In the genomic region with DNA sequence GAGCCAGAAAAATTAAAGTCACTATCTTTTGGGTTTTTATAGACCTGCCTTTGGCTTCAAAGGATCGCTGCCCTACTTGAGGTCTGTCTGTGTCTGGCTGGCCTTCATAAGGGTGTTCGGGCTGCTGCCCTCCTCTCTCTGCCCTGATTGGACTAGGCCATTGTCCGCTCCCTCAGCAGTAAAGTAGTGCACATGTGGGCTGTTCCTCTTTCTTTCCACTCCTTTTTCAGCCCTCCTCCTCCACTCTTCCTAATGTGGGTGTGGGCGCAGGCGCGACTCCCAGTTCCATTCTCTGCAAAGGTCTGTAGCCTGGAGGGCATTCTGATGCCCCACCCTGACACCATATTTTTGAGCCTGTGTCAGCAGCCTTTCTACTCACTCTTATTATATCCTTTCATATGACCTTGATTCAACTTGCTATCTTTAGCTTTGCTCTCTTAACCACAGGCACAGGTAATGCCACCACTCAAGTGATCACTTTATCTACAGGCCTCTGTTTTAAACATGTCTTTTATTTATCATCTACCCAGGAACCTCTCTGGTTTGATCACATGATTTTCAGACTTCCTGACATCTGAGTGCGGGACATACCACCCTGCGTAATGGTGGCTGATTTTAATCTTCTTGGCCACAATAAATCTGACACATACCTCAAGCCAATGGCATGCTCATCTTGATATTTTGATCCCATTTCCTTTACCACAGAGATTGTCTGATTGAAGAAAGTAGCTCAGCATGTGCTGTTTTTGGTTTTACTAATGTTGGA, we compare ENCODE assay signal across 9 cellular contexts.
DNase-seq lines count a peak whose midpoint lies in the region; ATAC-seq, FAIRE-seq and TF ChIP-seq lines count a peak whose summit lies in the region.
"Had no signal": no experiment of that assay in that cellular context is flagged by ENCODE, and none has a peak within 500 bp of the region (broad histone marks: within the 10 kb centered on the region; RNA-seq: fewer than 3 reads in every experiment).

No MANE protein-coding gene starts in this region.

- intact Hi-C loops in CD4-positive, alpha-beta memory T cell (cut with micrococcal nuclease), result loop anchor here (1.0 kb wide), 1 partner anchor 10 kb away; no protein-coding TSS in a partner anchor
- intact Hi-C loops in PC-3 (cut with micrococcal nuclease), result no loop called here
- intact Hi-C loops in K562 (cut with micrococcal nuclease), result no loop called here
- intact Hi-C loops in natural killer cell (cut with micrococcal nuclease), result loop anchor here (1.0 to 10.0 kb wide), 3 partner anchors 10 to 836 kb away; no protein-coding TSS in a partner anchor

- no peak for TF ChIP-seq EP300 in K562 (IDR thresholded peaks at IDR 0.05; ENCODE audit: low read length)

- H3K9me2 ChIP-seq in PC-3 (replicated peaks; ENCODE audit: low read length), result no peaks in the 10 kb centered on the region

- H2AFZ ChIP-seq in PC-3 (ENCODE audit: low read length) (no peak overlapping the region), K562 (ENCODE audit: low read depth, low read length) (no peak overlapping the region)

- POLR2A ChIA-PET in CD4-positive, alpha-beta memory T cell (lab: Charles Lee; ENCODE audit: partially characterized antibody), result interaction anchor here (1.6 to 4.1 kb wide), 3 partner anchors 10 to 145 kb away, joined by 5 to 46 read pairs (median 6); a partner anchor contains a TSS
- POLR2A ChIA-PET in PC-3 (lab: Charles Lee; ENCODE audit: unreplicated experiment), result no interaction called here
- POLR2A ChIA-PET in K562 (lab: Yijun Ruan, JAX), result no interaction called here

- H3K4me1 Mint-ChIP-seq in CD4-positive, alpha-beta memory T cell, result peaks cover 24 to 42% (median 35%) of the 10 kb centered on the region in 4 donors
- H3K4me1 Mint-ChIP-seq in natural killer cell, result peaks cover 22% of the 10 kb centered on the region in 2 donors

- peaks cover 8% of the 10 kb centered on the region for H3F3A ChIP-seq in PC-3 (ENCODE audit: low read length, unreplicated experiment)

- H3K36me3 ChIP-seq in CD4-positive, alpha-beta memory T cell (ENCODE audit: insufficient read depth, low read length), result no peaks in the 10 kb centered on the region
- H3K36me3 ChIP-seq in PC-3 (ENCODE audit: low read depth, low read length) (no peaks in the 10 kb centered on the region), K562 (ENCODE audit: control insufficient read depth, insufficient read depth, low read length) (no peaks in the 10 kb centered on the region)

- no peak for FAIRE-seq in K562 (lab: Jason Lieb, UNC)
- FAIRE-seq: GM12892 had no signal

- H3K27ac ChIP-seq in CD4-positive, alpha-beta memory T cell (ENCODE audit: low read depth, low read length), result no peak overlapping the region
- peak overlapping the region; percentile 99 for H3K27ac ChIP-seq in PC-3 (ENCODE audit: low read length)
- no peak overlapping the region for H3K27ac ChIP-seq in K562 (ENCODE audit: extremely low read depth, low read depth, low read length)

- TF ChIP-seq POLR2A in K562 (conservative IDR thresholded peaks at IDR 0.05), result no peak

- H3K4me3 ChIP-seq in CD4-positive, alpha-beta memory T cell (ENCODE audit: low read length in 2 of 2), result peak overlapping the region in 1 of 2 donors; percentile 2
- H3K4me3 ChIP-seq in PC-3 (ENCODE audit: low read length) (no peak overlapping the region), K562 (no peak overlapping the region)

- H3K36me3 Mint-ChIP-seq in CD4-positive, alpha-beta memory T cell, result peaks cover 3 to 6% of the 10 kb centered on the region in 2 donors
- H3K36me3 Mint-ChIP-seq in natural killer cell, result peaks cover 7% of the 10 kb centered on the region

- no peaks in the 10 kb centered on the region for H3K9me3 Mint-ChIP-seq in CD4-positive, alpha-beta memory T cell
- H3K9me3 Mint-ChIP-seq in natural killer cell, result peaks cover 0 to 3% of the 10 kb centered on the region in 2 donors

- peak overlapping the region; percentile 67 to 91 (median 82) for H3K4me3 Mint-ChIP-seq in CD4-positive, alpha-beta memory T cell
- peak overlapping the region; percentile 52 for H3K4me3 Mint-ChIP-seq in natural killer cell

- CTCF ChIA-PET in CD4-positive, alpha-beta memory T cell (lab: Charles Lee; ENCODE audit: partially characterized antibody), result interaction anchor here (1.2 kb wide), 2 partner anchors 10 kb away, joined by 3 to 6 read pairs; no protein-coding TSS in a partner anchor
- CTCF ChIA-PET in PC-3 (lab: Charles Lee), result no interaction called here
- CTCF ChIA-PET in K562 (lab: Yijun Ruan, JAX; ENCODE audit: low intra/inter-chr PET ratio), result no interaction called here

- no peak for TF ChIP-seq RAD21 in K562 (CRISPR knock-in tag; conservative IDR thresholded peaks at IDR 0.05 in 1 of 2, IDR thresholded peaks at IDR 0.05 in 1 of 2)

- H3K27ac Mint-ChIP-seq in CD4-positive, alpha-beta memory T cell, result peak overlapping the region; percentile 80 to 99 (median 98)
- H3K27ac Mint-ChIP-seq in natural killer cell, result peak overlapping the region; percentile 77 to 86

- no peaks in the 10 kb centered on the region for H3K9me1 ChIP-seq in K562 (ENCODE audit: control insufficient read depth, insufficient read depth, low read length)

- ATAC-seq in PC-3 (peak; percentile 6), K562 (peak; percentile 37; the same call in 1 of the 3 replicates), natural killer cell (peak; percentile 81 to 92 (median 85))

- in situ Hi-C loops in K562 (cut with MboI), result no loop called here

- 50% methylated on average over 8 of the region's 8 CpGs for whole genome bisulfite sequencing in K562 (ENCODE audit: insufficient coverage, low coverage, missing lambda C conversion rate)

- peak; percentile 86 to 92 (median 88) for DNase-seq in CD4-positive, alpha-beta memory T cell
- peak; percentile 68 for DNase-seq in PC-3
- no peak for DNase-seq in K562 (ENCODE audit: extremely low read depth in 1 of 4, low spot score in 3 of 4)
- DNase-seq in natural killer cell, result no peak
- DNase-seq in GM19238 (ENCODE audit: insufficient read length, low spot score), result no peak
- no peak for DNase-seq in NCI-H69 (lab: John Stamatoyannopoulos, UW)
- DNase-seq in NCI-H1694 treated with DMSO at 0.1 percent for 48 hours (lab: John Stamatoyannopoulos, UW), result no peak
- no peak for DNase-seq in RKO (ENCODE audit: low spot score)

- H4K20me1 ChIP-seq in PC-3 (ENCODE audit: low read length), result no peaks in the 10 kb centered on the region
- no peaks in the 10 kb centered on the region for H4K20me1 ChIP-seq in K562 (replicated peaks; ENCODE audit: control insufficient read depth, insufficient read depth, low read length)

- H3K79me2 ChIP-seq in PC-3 (ENCODE audit: low read length) (no peaks in the 10 kb centered on the region), K562 (ENCODE audit: control insufficient read depth, insufficient read depth, low read length) (no peaks in the 10 kb centered on the region)

- no peak for TF ChIP-seq CTCF in PC-3 (conservative IDR thresholded peaks at IDR 0.05; ENCODE audit: low read depth, low read length)
- TF ChIP-seq CTCF in K562 (IDR thresholded peaks at IDR 0.05 in 2 of 3, conservative IDR thresholded peaks at IDR 0.05 in 1 of 3; ENCODE audit: insufficient read depth in 2 of 3, low read depth in 1 of 3, low read length in 3 of 3), result no peak
- TF ChIP-seq CTCF in natural killer cell (IDR thresholded peaks at IDR 0.05), result no peak

- H3K27me3 ChIP-seq in CD4-positive, alpha-beta memory T cell (ENCODE audit: insufficient read depth, low read length), result no peaks in the 10 kb centered on the region
- H3K27me3 ChIP-seq in PC-3 (ENCODE audit: low read length), result no peaks in the 10 kb centered on the region
- H3K27me3 ChIP-seq in K562 (ENCODE audit: control insufficient read depth in 2 of 2, insufficient read depth in 2 of 2, low read length in 2 of 2), result no peaks in the 10 kb centered on the region

- H3K9ac ChIP-seq in PC-3 (ENCODE audit: low read length) (peak overlapping the region; percentile 40), K562 (ENCODE audit: insufficient read depth in 1 of 2, low read depth in 2 of 2, low read length in 2 of 2) (no peak overlapping the region)

- no peaks in the 10 kb centered on the region for H3K27me3 Mint-ChIP-seq in CD4-positive, alpha-beta memory T cell
- H3K27me3 Mint-ChIP-seq in natural killer cell (ENCODE audit: low read depth in 2 of 2), result no peaks in the 10 kb centered on the region

- no peaks in the 10 kb centered on the region for H3K9me3 ChIP-seq in CD4-positive, alpha-beta memory T cell (ENCODE audit: control insufficient read depth in 1 of 2, low read length in 2 of 2)
- H3K9me3 ChIP-seq in PC-3 (ENCODE audit: low read length) (no peaks in the 10 kb centered on the region), K562 (replicated peaks; ENCODE audit: control insufficient read depth, insufficient read depth, low read depth, low read length) (no peaks in the 10 kb centered on the region)

- BruUV-seq in PC-3 (replicated peaks; lab: Mats Ljungman, UMichigan) (no TSS peak), K562 (replicated peaks; lab: Mats Ljungman, UMichigan) (no TSS peak)

- H3K4me1 ChIP-seq in CD4-positive, alpha-beta memory T cell (ENCODE audit: insufficient read depth, low read length), result peaks cover 33% of the 10 kb centered on the region
- H3K4me1 ChIP-seq in PC-3 (ENCODE audit: insufficient read depth, low read length) (peaks cover 76% of the 10 kb centered on the region), K562 (replicated peaks in 1 of 2; ENCODE audit: control insufficient read depth in 2 of 2, insufficient read depth in 2 of 2, low read length in 2 of 2) (peaks cover 0 to 6% of the 10 kb centered on the region in 2 experiments; a peak in 4 of 5 replicates)

- H3K4me2 ChIP-seq in PC-3 (ENCODE audit: low read length) (peak overlapping the region; percentile 35), K562 (ENCODE audit: insufficient read depth, low read length) (no peak overlapping the region)

TF ChIP-seq in K562, 482 proteins besides CTCF, POLR2A, EP300 and RAD21 (continues in another document):
- TF ChIP-seq EGR1 (conservative IDR thresholded peaks at IDR 0.05) (0 out of 2 replicates have a peak, but pooled peaks have one; percentile 22), XRCC5 (IDR thresholded peaks at IDR 0.05; ENCODE audit: low read depth, low read length) (no peak), KLF10 (CRISPR knock-in tag; IDR thresholded peaks at IDR 0.05) (no peak), ZNF12 (CRISPR knock-in tag; IDR thresholded peaks at IDR 0.05) (no peak), XRCC3 (IDR thresholded peaks at IDR 0.05) (no peak), GABPA (tag; conservative IDR thresholded peaks at IDR 0.05; ENCODE audit: low read depth) (0 out of 2 replicates have a peak, but pooled peaks have one; percentile 19), RCOR1 (IDR thresholded peaks at IDR 0.05; ENCODE audit: borderline replicate concordance in 1 of 2, low read depth in 2 of 2, low read length in 2 of 2) (0 out of 4 replicates have a peak, but pooled peaks of 1 of the 2 experiments have one; percentile 26), BRF1 (IDR thresholded peaks at IDR 0.05; ENCODE audit: borderline replicate concordance, extremely low read depth, insufficient read length) (no peak), KHSRP (IDR thresholded peaks at IDR 0.05) (no peak), KDM1A (IDR thresholded peaks at IDR 0.05) (peak; percentile 39 to 46; a peak in 1 of 4 replicates), SPI1 (IDR thresholded peaks at IDR 0.05; ENCODE audit: borderline replicate concordance, low read depth, low read length) (peak; percentile 59; the same call in 1 of the 2 replicates), TCF7 (IDR thresholded peaks at IDR 0.05; ENCODE audit: borderline replicate concordance) (no peak)

Comparison
In these comparisons a context has a peak if more than half of its experiments do, and no peak if none do; other contexts are left out.
1. DNase-seq: peak in CD4-positive, alpha-beta memory T cell (5 of 5) and PC-3 (single experiment); none in K562 (0 of 4), natural killer cell (single experiment), GM19238 (single experiment), NCI-H69 (single experiment), NCI-H1694 treated with DMSO at 0.1 percent for 48 hours (single experiment) and RKO (single experiment).
2. ATAC-seq: peak in every context shown above with its lines; median percentile 85 in natural killer cell; 37 in K562; 6 in PC-3.
3. intact Hi-C loops: an anchor here in CD4-positive, alpha-beta memory T cell (1.0 kb wide) and natural killer cell (1.0 to 10.0 kb wide); none called in PC-3 and K562.